In the genomic region with DNA sequence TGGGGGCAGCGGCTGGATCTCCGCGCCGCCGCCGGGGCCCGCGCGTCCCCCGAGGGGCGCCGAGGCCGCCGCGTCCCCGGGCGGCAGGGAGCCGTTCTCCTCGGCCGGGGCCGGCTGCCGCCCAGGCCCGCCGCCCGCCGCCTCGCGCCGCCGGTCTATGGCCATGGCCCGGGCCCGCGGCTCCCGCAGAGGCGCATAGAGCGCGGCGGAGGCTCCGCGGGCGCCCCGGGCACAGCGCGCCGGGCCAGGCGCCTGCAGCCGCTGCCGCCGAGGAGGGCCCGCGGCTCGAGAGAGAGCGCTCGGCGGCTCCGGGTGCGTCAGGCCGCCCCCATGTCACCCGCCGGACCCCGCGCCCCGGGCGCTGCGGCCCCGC, we compare ENCODE assay signal across 8 cellular contexts. TPM values are rescaled to one million over a fixed set of nuclear protein-coding genes. Genes with fewer than 3 reads are reported as not detected.
DNase-seq lines count a peak whose midpoint lies in the region; ATAC-seq and TF ChIP-seq lines count a peak whose summit lies in the region.

No MANE protein-coding gene starts in this region.

- DNase-seq in activated T-cell treated with anti-CD3 and anti-CD28 coated beads for 48 hours (ENCODE audit: low read depth) (peak; percentile 21), LNCaP clone FGC (ENCODE audit: low read depth) (no peak), fibroblast of mammary gland (ENCODE audit: low read depth) (no peak), HPDE6-E6E7 (ENCODE audit: extremely low spot score) (no peak), activated gamma-delta T cell treated with Interleukin-2 at 50 U/mL for 16 hours (no peak)
- no peak for DNase-seq in activated T-cell treated with anti-CD3 and anti-CD28 coated beads, Interleukin-2, amount 50 U/mL, for 48 hours

- peaks cover 0 to 6% (median 4%) of the 10 kb centered on the region in 3 donors for H3K27me3 ChIP-seq in skeletal muscle tissue (ENCODE audit: control insufficient read depth in 3 of 3, insufficient read depth in 3 of 3, low read length in 3 of 3)

- no peaks in the 10 kb centered on the region for H3K9me3 ChIP-seq in skeletal muscle tissue (ENCODE audit: control insufficient read depth in 3 of 3, low read length in 3 of 3)

- H3K27ac ChIP-seq in skeletal muscle tissue (ENCODE audit: low read depth, low read length), result no peak overlapping the region

- TF ChIP-seq CTCF in LNCaP clone FGC (IDR thresholded peaks at IDR 0.05; ENCODE audit: control insufficient read depth, extremely low read depth, insufficient read depth) (no peak), fibroblast of mammary gland (conservative IDR thresholded peaks at IDR 0.05; ENCODE audit: control insufficient read depth, insufficient read depth, low read depth, low read length) (no peak)

- peaks cover 22 to 39% (median 25%) of the 10 kb centered on the region in 3 donors for H3K4me1 ChIP-seq in skeletal muscle tissue (ENCODE audit: control insufficient read depth in 3 of 3, insufficient read depth in 3 of 3, low read length in 3 of 3)

- no peaks in the 10 kb centered on the region for H3K36me3 ChIP-seq in skeletal muscle tissue (ENCODE audit: control insufficient read depth in 3 of 3, insufficient read depth in 3 of 3, low read length in 3 of 3)

- peak overlapping the region in 2 of 3 donors; percentile 64 to 83 for H3K9ac ChIP-seq in skeletal muscle tissue (ENCODE audit: low read depth in 1 of 3, low read length in 3 of 3)

- peak overlapping the region; percentile 75 for H3K4me3 ChIP-seq in LNCaP clone FGC (ENCODE audit: low read depth, low read length)
- peak overlapping the region; percentile 64 for H3K4me3 ChIP-seq in fibroblast of mammary gland (ENCODE audit: control insufficient read depth, low read depth, low read length)
- peak overlapping the region in 2 of 3 donors; percentile 84 to 89 for H3K4me3 ChIP-seq in skeletal muscle tissue (ENCODE audit: low read length in 3 of 3)

- ATAC-seq in HG03196 (IDR thresholded peaks at IDR 0.05; ENCODE audit: unreplicated experiment), result no peak

RNA-seq across cellular contexts. Expression of gene SLC22A23, which starts 0.5 kb away (rescaled TPM):
- 2.6 TPM for total RNA-seq in skeletal muscle tissue
